In genomic region chr6:11207199-11207968, GRCh38 we compare ENCODE assay signal across 7 cellular contexts. TPM values are rescaled to one million over a fixed set of nuclear protein-coding genes. Genes with fewer than 3 reads are reported as not detected.
DNase-seq lines count a peak whose midpoint lies in the region; TF ChIP-seq lines count a peak whose summit lies in the region.

No MANE protein-coding gene starts in this region.

- no peak for TF ChIP-seq CTCF in right atrium auricular region (IDR thresholded peaks at IDR 0.05)

- H3K36me3 ChIP-seq in right atrium auricular region (no peaks in the 10 kb centered on the region), skeletal muscle tissue (ENCODE audit: control insufficient read depth in 3 of 3, insufficient read depth in 3 of 3, low read length in 3 of 3) (peaks cover 0 to 4% (median 2%) of the 10 kb centered on the region in 3 donors)

- peaks cover 71% of the 10 kb centered on the region for H3K36me3 Mint-ChIP-seq in activated T-helper 1 cell treated with anti-CD3 and anti-CD28 coated beads, Interleukin-12 subunit alpha, Interleukin-12 subunit beta, Interleukin-2, Interleukin-4 antibody, amounts not matched to agents 30 ng/mL and 10 ng/mL and 1 ng/mL, durations not matched to agents 14 hours and 24 hours and 36 hours (ENCODE audit: low read depth)

- intact Hi-C loops in activated T-helper 1 cell treated with anti-CD3 and anti-CD28 coated beads, Interleukin-12 subunit alpha, Interleukin-12 subunit beta, Interleukin-2, Interleukin-4 antibody, amounts not matched to agents 30 ng/mL and 10 ng/mL and 1 ng/mL, durations not matched to agents 14 hours and 24 hours and 36 hours (cut with micrococcal nuclease): no loop called here

- DNase-seq in HT-29 (ENCODE audit: low spot score) (peak; percentile 92), right atrium auricular region (ENCODE audit: low spot score) (peak; percentile 85), D341Med (ENCODE audit: low spot score) (no peak), epidermal melanocyte (ENCODE audit: insufficient read length, low spot score) (no peak)
- no peak for DNase-seq in activated T-helper 1 cell treated with anti-CD3 and anti-CD28 coated beads, Interleukin-12 subunit alpha, Interleukin-12 subunit beta, Interleukin-2, Interleukin-4 antibody, amounts not matched to agents 30 ng/mL and 10 ng/mL and 1 ng/mL, durations not matched to agents 14 hours and 24 hours and 36 hours (ENCODE audit: low spot score)
- no peak for DNase-seq in central memory CD4-positive, alpha-beta T cell

- H3K27ac Mint-ChIP-seq in activated T-helper 1 cell treated with anti-CD3 and anti-CD28 coated beads, Interleukin-12 subunit alpha, Interleukin-12 subunit beta, Interleukin-2, Interleukin-4 antibody, amounts not matched to agents 30 ng/mL and 10 ng/mL and 1 ng/mL, durations not matched to agents 14 hours and 24 hours and 36 hours: peak overlapping the region; percentile 50

- peaks cover 75% of the 10 kb centered on the region for H3K4me1 Mint-ChIP-seq in activated T-helper 1 cell treated with anti-CD3 and anti-CD28 coated beads, Interleukin-12 subunit alpha, Interleukin-12 subunit beta, Interleukin-2, Interleukin-4 antibody, amounts not matched to agents 30 ng/mL and 10 ng/mL and 1 ng/mL, durations not matched to agents 14 hours and 24 hours and 36 hours (ENCODE audit: low read depth)

- H3K9ac ChIP-seq in skeletal muscle tissue (ENCODE audit: low read depth in 1 of 3, low read length in 3 of 3): no peak overlapping the region

- H3K27me3 ChIP-seq in right atrium auricular region: no peaks in the 10 kb centered on the region
- H3K27me3 ChIP-seq in skeletal muscle tissue (ENCODE audit: control insufficient read depth in 3 of 3, insufficient read depth in 3 of 3, low read length in 3 of 3): no peaks in the 10 kb centered on the region

- peak overlapping the region; percentile 26 to 62 for H3K27ac ChIP-seq in right atrium auricular region
- peak overlapping the region; percentile 68 for H3K27ac ChIP-seq in skeletal muscle tissue (ENCODE audit: low read depth, low read length)

- no peak overlapping the region for H3K4me3 Mint-ChIP-seq in activated T-helper 1 cell treated with anti-CD3 and anti-CD28 coated beads, Interleukin-12 subunit alpha, Interleukin-12 subunit beta, Interleukin-2, Interleukin-4 antibody, amounts not matched to agents 30 ng/mL and 10 ng/mL and 1 ng/mL, durations not matched to agents 14 hours and 24 hours and 36 hours

- no peaks in the 10 kb centered on the region for H3K27me3 Mint-ChIP-seq in activated T-helper 1 cell treated with anti-CD3 and anti-CD28 coated beads, Interleukin-12 subunit alpha, Interleukin-12 subunit beta, Interleukin-2, Interleukin-4 antibody, amounts not matched to agents 30 ng/mL and 10 ng/mL and 1 ng/mL, durations not matched to agents 14 hours and 24 hours and 36 hours (ENCODE audit: insufficient read depth)

- H3K4me1 ChIP-seq in right atrium auricular region (peaks cover 0 to 77% of the 10 kb centered on the region in 2 donors), skeletal muscle tissue (ENCODE audit: control insufficient read depth in 3 of 3, insufficient read depth in 3 of 3, low read length in 3 of 3) (peaks cover 32 to 48% (median 40%) of the 10 kb centered on the region in 3 donors)

- H3K9me3 ChIP-seq in right atrium auricular region (no peaks in the 10 kb centered on the region), skeletal muscle tissue (ENCODE audit: control insufficient read depth in 3 of 3, low read length in 3 of 3) (no peaks in the 10 kb centered on the region)

- no peaks in the 10 kb centered on the region for H3K9me3 Mint-ChIP-seq in activated T-helper 1 cell treated with anti-CD3 and anti-CD28 coated beads, Interleukin-12 subunit alpha, Interleukin-12 subunit beta, Interleukin-2, Interleukin-4 antibody, amounts not matched to agents 30 ng/mL and 10 ng/mL and 1 ng/mL, durations not matched to agents 14 hours and 24 hours and 36 hours

- H3K4me3 ChIP-seq in right atrium auricular region (no peak overlapping the region), skeletal muscle tissue (ENCODE audit: low read length in 3 of 3) (no peak overlapping the region)

RNA-seq across cellular contexts. Expression of gene NEDD9, which starts 25.1 kb away (rescaled TPM):
- 35.4 and 36.4 TPM in 2 replicates for total RNA-seq in HT-29 (2014; rRNA removed; shearing (Covaris generic))
- total RNA-seq in activated T-helper 1 cell treated with anti-CD3 and anti-CD28 coated beads, Interleukin-12 subunit alpha, Interleukin-12 subunit beta, Interleukin-2, Interleukin-4 antibody, amounts not matched to agents 30 ng/mL and 10 ng/mL and 1 ng/mL, durations not matched to agents 14 hours and 24 hours and 36 hours: 53.2 and 62.1 TPM in 2 replicates
- 10 to 100 TPM; 47.3 to 56.2 TPM for total RNA-seq in right atrium auricular region
- 21.4 TPM for total RNA-seq in skeletal muscle tissue

Comparison
In these comparisons a context has a peak if more than half of its experiments do, and no peak if none do; other contexts are left out.
1. DNase-seq: peak in HT-29 (single experiment) and right atrium auricular region (single experiment); none in activated T-helper 1 cell treated with anti-CD3 and anti-CD28 coated beads, Interleukin-12 subunit alpha, Interleukin-12 subunit beta, Interleukin-2, Interleukin-4 antibody, amounts not matched to agents 30 ng/mL and 10 ng/mL and 1 ng/mL, durations not matched to agents 14 hours and 24 hours and 36 hours (single experiment), D341Med (single experiment), epidermal melanocyte (single experiment) and central memory CD4-positive, alpha-beta T cell (single experiment).